8 cellular contexts compared by ENCODE assay signal in the genomic region with DNA sequence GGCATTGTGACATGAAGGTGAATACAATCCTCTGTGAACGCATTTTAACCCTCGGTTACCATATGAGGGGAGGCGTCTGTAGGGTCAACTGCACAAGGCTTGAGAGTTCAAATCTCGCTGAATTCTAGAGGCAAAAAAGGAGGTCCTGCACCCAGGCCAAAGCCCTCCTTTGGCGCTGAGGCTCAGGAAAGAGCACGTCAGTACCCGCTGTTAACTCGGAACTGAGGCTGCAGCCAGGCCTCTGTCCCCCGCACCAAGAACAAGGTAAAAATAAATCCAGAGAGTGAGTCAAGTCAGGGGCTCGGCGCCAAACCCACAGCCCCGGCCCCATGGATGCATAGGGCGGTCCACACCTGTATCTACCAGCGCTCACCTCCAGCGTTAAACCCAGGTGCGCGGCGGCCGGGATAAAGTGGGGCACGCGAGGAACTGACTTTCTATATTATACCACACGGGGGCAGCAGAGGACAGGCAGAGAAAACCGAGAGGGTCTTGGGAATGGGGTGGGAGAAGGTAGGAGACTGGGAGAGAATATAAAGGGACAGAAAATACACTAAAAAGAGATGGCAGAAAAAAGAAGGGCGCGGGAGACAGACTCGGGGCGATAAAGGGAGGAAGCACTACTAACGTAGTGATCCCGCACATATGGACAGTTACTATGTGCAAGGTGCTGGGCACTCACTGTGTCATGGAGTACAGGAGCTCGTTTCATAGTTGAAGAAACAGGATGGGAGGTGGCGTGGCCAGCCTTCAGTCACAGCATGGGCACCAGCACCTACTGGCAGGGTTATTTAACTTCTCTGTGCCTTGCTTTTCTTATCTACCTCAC. TPM values are rescaled to one million over a fixed set of nuclear protein-coding genes. Genes with fewer than 3 reads are reported as not detected.
DNase-seq lines count a peak whose midpoint lies in the region; ATAC-seq and TF ChIP-seq lines count a peak whose summit lies in the region.

No MANE protein-coding gene starts in this region.

- peak; percentile 82 for TF ChIP-seq CTCF in smooth muscle cell (IDR thresholded peaks at IDR 0.05; ENCODE audit: borderline replicate concordance, insufficient read depth, poor library complexity, severe bottlenecking)

- peak in 4 of 5 donors; percentile 11 to 24 (median 16) for DNase-seq in CD8-positive, alpha-beta memory T cell
- peak; percentile 32 for DNase-seq in GM19240 (ENCODE audit: insufficient read length, low spot score)
- DNase-seq in NCI-H1694 treated with DMSO at 0.1 percent for 48 hours (lab: John Stamatoyannopoulos, UW): peak; percentile 74
- peak; percentile 45 to 55 for DNase-seq in activated T-cell treated with anti-CD3 and anti-CD28 coated beads, Interleukin-2, amount 50 U/mL, for 72 hours
- peak; percentile 36 for DNase-seq in hepatic stellate cell (ENCODE audit: low spot score)
- DNase-seq in smooth muscle cell (lab: John Stamatoyannopoulos, UW; ENCODE audit: unreplicated experiment): no peak
- DNase-seq in globus pallidus (ENCODE audit: low spot score): no peak
- DNase-seq in Ammon's horn (ENCODE audit: low spot score): no peak

- H3K9ac ChIP-seq in smooth muscle cell (ENCODE audit: low read depth): no peak overlapping the region

- H3K9me3 Mint-ChIP-seq in CD8-positive, alpha-beta memory T cell: no peaks in the 10 kb centered on the region
- H3K9me3 Mint-ChIP-seq in activated T-cell treated with anti-CD3 and anti-CD28 coated beads, Interleukin-2, amount 50 U/mL, for 72 hours: no peaks in the 10 kb centered on the region

- no peaks in the 10 kb centered on the region for H3F3A ChIP-seq in smooth muscle cell (ENCODE audit: low read depth)

- no peaks in the 10 kb centered on the region for H3K79me2 ChIP-seq in smooth muscle cell (ENCODE audit: low read depth)

- H3K27me3 ChIP-seq in CD8-positive, alpha-beta memory T cell (ENCODE audit: insufficient read depth, low read length, poor library complexity, severe bottlenecking): peaks cover 4% of the 10 kb centered on the region
- peaks cover 26% of the 10 kb centered on the region for H3K27me3 ChIP-seq in smooth muscle cell (ENCODE audit: low read depth)

- H3K27ac ChIP-seq in CD8-positive, alpha-beta memory T cell (ENCODE audit: low read depth, low read length): no peak overlapping the region
- no peak overlapping the region for H3K27ac ChIP-seq in smooth muscle cell (ENCODE audit: low read depth)

- peak; percentile 39 to 47 for ATAC-seq in activated T-cell treated with anti-CD3 and anti-CD28 coated beads, Interleukin-2, amount 50 U/mL, for 72 hours (replicated peaks in 1 of 2)

- peak overlapping the region in 1 of 7 donors; percentile 32 for H3K4me3 Mint-ChIP-seq in CD8-positive, alpha-beta memory T cell
- no peak overlapping the region for H3K4me3 Mint-ChIP-seq in activated T-cell treated with anti-CD3 and anti-CD28 coated beads, Interleukin-2, amount 50 U/mL, for 72 hours

- no peak overlapping the region for H3K4me3 ChIP-seq in CD8-positive, alpha-beta memory T cell (ENCODE audit: low read length)
- H3K4me3 ChIP-seq in smooth muscle cell: no peak overlapping the region

- H4K20me1 ChIP-seq in smooth muscle cell (ENCODE audit: low read depth): no peaks in the 10 kb centered on the region

- no peaks in the 10 kb centered on the region for H3K4me1 ChIP-seq in CD8-positive, alpha-beta memory T cell (ENCODE audit: insufficient read depth, low read length)
- no peaks in the 10 kb centered on the region for H3K4me1 ChIP-seq in smooth muscle cell (ENCODE audit: low read depth)

- CTCF ChIA-PET in CD8-positive, alpha-beta memory T cell (lab: Charles Lee): no interaction called here

- H3K27ac Mint-ChIP-seq in CD8-positive, alpha-beta memory T cell: no peak overlapping the region
- no peak overlapping the region for H3K27ac Mint-ChIP-seq in activated T-cell treated with anti-CD3 and anti-CD28 coated beads, Interleukin-2, amount 50 U/mL, for 72 hours

- H3K4me2 ChIP-seq in smooth muscle cell: peak overlapping the region; percentile 71

- no peaks in the 10 kb centered on the region for H3K9me3 ChIP-seq in CD8-positive, alpha-beta memory T cell (ENCODE audit: low read length)
- H3K9me3 ChIP-seq in smooth muscle cell (replicated peaks; ENCODE audit: low read depth): no peaks in the 10 kb centered on the region

- H2AFZ ChIP-seq in smooth muscle cell (ENCODE audit: low read depth): no peak overlapping the region

- H3K27me3 Mint-ChIP-seq in CD8-positive, alpha-beta memory T cell: peaks cover 25 to 42% of the 10 kb centered on the region in 2 donors
- H3K27me3 Mint-ChIP-seq in activated T-cell treated with anti-CD3 and anti-CD28 coated beads, Interleukin-2, amount 50 U/mL, for 72 hours (ENCODE audit: low read depth): peaks cover 53% of the 10 kb centered on the region

- no peaks in the 10 kb centered on the region for H3K36me3 Mint-ChIP-seq in CD8-positive, alpha-beta memory T cell
- no peaks in the 10 kb centered on the region for H3K36me3 Mint-ChIP-seq in activated T-cell treated with anti-CD3 and anti-CD28 coated beads, Interleukin-2, amount 50 U/mL, for 72 hours (ENCODE audit: insufficient read depth in 2 of 2)

- H3K4me1 Mint-ChIP-seq in CD8-positive, alpha-beta memory T cell: peaks cover 0 to 3% (median 0%) of the 10 kb centered on the region in 3 donors
- peaks cover 6% of the 10 kb centered on the region for H3K4me1 Mint-ChIP-seq in activated T-cell treated with anti-CD3 and anti-CD28 coated beads, Interleukin-2, amount 50 U/mL, for 72 hours (ENCODE audit: low read depth)

- 24% methylated on average over 31 of the region's 31 CpGs for WGBS in smooth muscle cell (ENCODE audit: low lambda C conversion rate)

- POLR2A ChIA-PET in CD8-positive, alpha-beta memory T cell (lab: Charles Lee): no interaction called here

- H3K36me3 ChIP-seq in CD8-positive, alpha-beta memory T cell (ENCODE audit: insufficient read depth, low read length): no peaks in the 10 kb centered on the region
- no peaks in the 10 kb centered on the region for H3K36me3 ChIP-seq in smooth muscle cell (ENCODE audit: low read depth)

RNA-seq across cellular contexts. Expression of gene DMRTA2, which starts 54.9 kb away (rescaled TPM):
- total RNA-seq in CD8-positive, alpha-beta memory T cell: not detected
- polyA plus RNA-seq in CD8-positive, alpha-beta memory T cell: not detected
- total RNA-seq in activated T-cell treated with anti-CD3 and anti-CD28 coated beads, Interleukin-2, amount 50 U/mL, for 72 hours: not detected
- total RNA-seq in smooth muscle cell: 0.04 and 0.13 TPM in 2 replicates
- 0.05 TPM in 1 of 2 replicates, not detected in the other for polyA plus RNA-seq in smooth muscle cell

Comparison
In these comparisons a context has a peak if more than half of its experiments do, and no peak if none do; other contexts are left out.
1. DNase-seq: peak in CD8-positive, alpha-beta memory T cell (4 of 5), GM19240 (single experiment), NCI-H1694 treated with DMSO at 0.1 percent for 48 hours (single experiment), activated T-cell treated with anti-CD3 and anti-CD28 coated beads, Interleukin-2, amount 50 U/mL, for 72 hours (2 of 2) and hepatic stellate cell (single experiment); none in smooth muscle cell (single experiment), globus pallidus (single experiment) and Ammon's horn (single experiment).